ENCODE assay signal across 17 cellular contexts in the genomic region with DNA sequence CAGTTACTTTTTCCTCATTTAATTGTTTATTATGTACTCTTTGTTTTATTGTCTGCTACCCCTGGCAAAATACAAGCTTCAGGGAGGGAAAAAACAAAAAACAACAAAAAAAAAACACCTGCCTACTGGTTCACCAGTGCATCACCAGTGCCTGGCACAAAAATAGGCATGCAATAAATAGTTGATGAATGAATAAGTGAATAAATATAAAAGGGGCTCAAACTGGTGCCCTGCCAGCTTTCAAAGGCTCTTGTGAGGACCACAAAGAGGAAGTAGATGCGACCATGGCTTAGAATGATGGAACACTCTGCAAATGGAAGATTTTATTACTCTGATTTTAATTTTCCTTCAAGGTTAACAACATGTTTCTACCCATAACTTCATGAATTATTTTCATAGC.
A peak's percentile ranks its signal among the peaks of the same experiment; 100 is the strongest.
DNase-seq lines count a peak whose midpoint lies in the region; ATAC-seq, FAIRE-seq and TF ChIP-seq lines count a peak whose summit lies in the region.
"Had no signal": no experiment of that assay in that cellular context is flagged by ENCODE, and none has a peak within 500 bp of the region (broad histone marks: within the 10 kb centered on the region; RNA-seq: fewer than 3 reads in every experiment).

No MANE protein-coding gene starts in this region.

- no peak overlapping the region for H2AFZ ChIP-seq in astrocyte (ENCODE audit: low read depth, low read length)

- no peaks in the 10 kb centered on the region for H3K36me3 ChIP-seq in astrocyte (ENCODE audit: insufficient read depth, low read length)
- no peaks in the 10 kb centered on the region for H3K36me3 ChIP-seq in mesodermal cell (ENCODE audit: control insufficient read depth, insufficient read depth, low read length)
- H3K36me3 ChIP-seq: thyroid gland had no signal

- peak overlapping the region; percentile 61 for H3K4me2 ChIP-seq in astrocyte (ENCODE audit: low read length)

- ATAC-seq in GM21529 (IDR thresholded peaks at IDR 0.05; ENCODE audit: unreplicated experiment), result no peak

- H3K27ac ChIP-seq in astrocyte (ENCODE audit: low read depth, low read length), result peak overlapping the region; percentile 99
- peak overlapping the region; percentile 77 for H3K27ac ChIP-seq in mesodermal cell (ENCODE audit: low read depth, low read length, severe bottlenecking)
- H3K27ac ChIP-seq: thyroid gland had no signal

- H3K27me3 Mint-ChIP-seq in astrocyte (ENCODE audit: low read depth, unreplicated experiment), result no peaks in the 10 kb centered on the region

- peak overlapping the region; percentile 51 for H3K4me3 Mint-ChIP-seq in astrocyte (ENCODE audit: unreplicated experiment)
- H3K4me3 Mint-ChIP-seq: activated CD4-positive, alpha-beta T cell treated with anti-CD3 and anti-CD28 coated beads, Interleukin-2, amount 10 ng/mL, durations not matched to agents 7 days and 5 days; activated naive CD8-positive, alpha-beta T cell treated with anti-CD3 and anti-CD28 coated beads for 36 hours; CD8-positive, alpha-beta memory T cell; central memory CD8-positive, alpha-beta T cell had no signal

- DNase-seq in A172 (ENCODE audit: low spot score) (peak; percentile 32), M059J (ENCODE audit: low read depth) (peak; percentile 44), astrocyte (ENCODE audit: low read depth) (no peak), NCI-H2171 treated with DMSO at 0.1 percent for 48 hours (lab: John Stamatoyannopoulos, UW) (no peak), GM12892 (ENCODE audit: insufficient read length) (no peak)
- DNase-seq in stimulated activated naive CD4-positive, alpha-beta T cell (lab: John Stamatoyannopoulos, UW), result no peak
- DNase-seq: activated CD4-positive, alpha-beta T cell treated with anti-CD3 and anti-CD28 coated beads, Interleukin-2, amount 10 ng/mL, durations not matched to agents 7 days and 5 days; activated naive CD8-positive, alpha-beta T cell treated with anti-CD3 and anti-CD28 coated beads for 36 hours; activated T-cell treated with anti-CD3 and anti-CD28 coated beads, Interleukin-2, amount 50 U/mL, for 1 hour; CD8-positive, alpha-beta memory T cell; NCI-H1092; right cardiac atrium; SHP77; thyroid gland had no signal

- no CpG with 5 or more reads among the region's 1 CpG for WGBS in mesodermal cell (ENCODE audit: insufficient coverage in 2 of 2), 2 experiments

- H3K9me3 Mint-ChIP-seq in astrocyte (ENCODE audit: unreplicated experiment), result peaks cover 4% of the 10 kb centered on the region
- H3K9me3 Mint-ChIP-seq: activated CD4-positive, alpha-beta T cell treated with anti-CD3 and anti-CD28 coated beads, Interleukin-2, amount 10 ng/mL, durations not matched to agents 7 days and 5 days; CD8-positive, alpha-beta memory T cell; central memory CD8-positive, alpha-beta T cell had no signal

- H4K20me1 ChIP-seq in astrocyte (ENCODE audit: insufficient read depth, low read length), result no peaks in the 10 kb centered on the region

- H3K79me2 ChIP-seq in astrocyte (ENCODE audit: insufficient read depth, low read length), result no peaks in the 10 kb centered on the region

- H3K27ac Mint-ChIP-seq in astrocyte (ENCODE audit: unreplicated experiment), result peak overlapping the region; percentile 99
- H3K27ac Mint-ChIP-seq: activated CD4-positive, alpha-beta T cell treated with anti-CD3 and anti-CD28 coated beads, Interleukin-2, amount 10 ng/mL, durations not matched to agents 7 days and 5 days; activated naive CD8-positive, alpha-beta T cell treated with anti-CD3 and anti-CD28 coated beads for 36 hours; CD8-positive, alpha-beta memory T cell had no signal

- H3K4me1 ChIP-seq in astrocyte (ENCODE audit: insufficient read depth, low read length) (peaks cover 52% of the 10 kb centered on the region), mesodermal cell (ENCODE audit: control insufficient read depth, insufficient read depth, low read length, poor library complexity, severe bottlenecking) (peaks cover 15% of the 10 kb centered on the region)
- H3K4me1 ChIP-seq: thyroid gland had no signal

- FAIRE-seq in astrocyte (lab: Jason Lieb, UNC) (no peak), GM12892 (lab: Jason Lieb, UNC) (no peak)

- no peaks in the 10 kb centered on the region for H3K36me3 Mint-ChIP-seq in astrocyte (ENCODE audit: low read depth, unreplicated experiment)
- H3K36me3 Mint-ChIP-seq: activated naive CD8-positive, alpha-beta T cell treated with anti-CD3 and anti-CD28 coated beads for 36 hours; CD8-positive, alpha-beta memory T cell had no signal

- no peaks in the 10 kb centered on the region for H3K9me3 ChIP-seq in astrocyte (ENCODE audit: insufficient read depth, low read depth, low read length)
- H3K9me3 ChIP-seq in mesodermal cell (ENCODE audit: control insufficient read depth, low read length), result no peaks in the 10 kb centered on the region
- H3K9me3 ChIP-seq: thyroid gland had no signal

- H3K9ac ChIP-seq in astrocyte (ENCODE audit: low read length), result peak overlapping the region; percentile 77

- TF ChIP-seq POLR2A in GM12892 (IDR thresholded peaks at IDR 0.05; ENCODE audit: low read depth, low read length), result no peak

- H3K4me3 ChIP-seq in astrocyte (ENCODE audit: insufficient read depth, low read depth, low read length), result no peak overlapping the region
- no peak overlapping the region for H3K4me3 ChIP-seq in mesodermal cell (ENCODE audit: extremely low read depth, insufficient read depth, low read length, poor library complexity, severe bottlenecking)
- H3K4me3 ChIP-seq: thyroid gland had no signal

- no peak for TF ChIP-seq CTCF in astrocyte (IDR thresholded peaks at IDR 0.05; ENCODE audit: insufficient read depth, low read depth, low read length)

- peaks cover 45% of the 10 kb centered on the region for H3K4me1 Mint-ChIP-seq in astrocyte (ENCODE audit: low read depth, unreplicated experiment)
- H3K4me1 Mint-ChIP-seq: activated CD4-positive, alpha-beta T cell treated with anti-CD3 and anti-CD28 coated beads, Interleukin-2, amount 10 ng/mL, durations not matched to agents 7 days and 5 days; activated naive CD8-positive, alpha-beta T cell treated with anti-CD3 and anti-CD28 coated beads for 36 hours; CD8-positive, alpha-beta memory T cell; central memory CD8-positive, alpha-beta T cell had no signal

- no peaks in the 10 kb centered on the region for H3K27me3 ChIP-seq in astrocyte (ENCODE audit: insufficient read depth, low read length)
- H3K27me3 ChIP-seq: thyroid gland had no signal

Comparison
In these comparisons a context has a peak if more than half of its experiments do, and no peak if none do; other contexts are left out.
1. DNase-seq: peak in A172 (single experiment) and M059J (single experiment); none in astrocyte (single experiment), NCI-H2171 treated with DMSO at 0.1 percent for 48 hours (single experiment), stimulated activated naive CD4-positive, alpha-beta T cell (0 of 6) and GM12892 (single experiment).